Comparison of ENCODE assay signal across 10 cellular contexts in genomic region chr9:136634904-136635303, GRCh38. TPM values are rescaled to one million over a fixed set of nuclear protein-coding genes. Genes with fewer than 3 reads are reported as not detected.
"Had no signal": no experiment of that assay in that cellular context is flagged by ENCODE, and none has a peak within 500 bp of the region (broad histone marks: within the 10 kb centered on the region; RNA-seq: fewer than 3 reads in every experiment).

No MANE protein-coding gene starts in this region.

- ATAC-seq: psoas muscle; sciatic nerve; stimulated activated effector memory CD8-positive, alpha-beta T cell treated with anti-CD3 and anti-CD28 coated beads, Interleukin-12 subunit alpha, Interleukin-12 subunit beta, amount 100 ng/mL, for 72 hours had no signal

- H3K27ac ChIP-seq: ascending aorta, psoas muscle had no signal

- H3K4me3 ChIP-seq: ascending aorta, psoas muscle had no signal

- H3K9me3 ChIP-seq: ascending aorta, psoas muscle had no signal

- DNase-seq: activated B cell treated with CpG ODN at 0.5 μM for 24 hours; activated CD4-positive, alpha-beta T cell treated with anti-CD3 and anti-CD28 coated beads, Interleukin-2, amount 10 ng/mL, durations not matched to agents 24 days and 14 days; activated naive CD8-positive, alpha-beta T cell treated with anti-CD3 and anti-CD28 coated beads for 36 hours; erythroblast; mesendoderm; occipital lobe had no signal

- H3K27me3 ChIP-seq: ascending aorta had no signal

- H3K4me1 ChIP-seq: ascending aorta, psoas muscle had no signal

- H3K36me3 ChIP-seq: ascending aorta had no signal

RNA-seq across cellular contexts. Expression of gene EGFL7, which starts 27.8 kb away (rescaled TPM):
- total RNA-seq: activated B cell treated with CpG ODN at 0.5 μM for 24 hours had no signal
